ENCODE assay signal across 1 cellular context in the genomic region with DNA sequence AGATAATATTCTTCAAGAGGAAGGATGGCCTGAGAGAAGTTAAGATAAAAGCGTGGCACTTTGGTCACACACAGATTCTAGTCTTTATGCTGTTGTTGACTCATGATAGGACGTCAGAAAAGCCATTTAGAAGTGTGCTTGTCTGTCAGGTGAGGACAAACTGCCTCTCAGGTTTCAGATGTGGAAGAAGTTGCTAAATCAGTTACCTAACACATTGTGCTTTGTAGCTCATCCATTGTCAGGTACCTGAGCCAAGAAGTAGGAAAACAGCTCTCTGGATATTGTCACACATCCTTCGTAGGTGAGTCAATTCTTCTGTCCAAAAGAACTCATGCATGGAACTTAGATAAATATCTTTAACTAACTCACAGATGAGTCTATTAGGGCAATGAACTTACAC.
TF ChIP-seq lines count a peak whose summit lies in the region.

No MANE protein-coding gene starts in this region.

TF ChIP-seq in HepG2, 621 proteins besides CTCF, POLR2A, EP300 and RAD21 (continued from another document):
- TF ChIP-seq, protein P1, sequence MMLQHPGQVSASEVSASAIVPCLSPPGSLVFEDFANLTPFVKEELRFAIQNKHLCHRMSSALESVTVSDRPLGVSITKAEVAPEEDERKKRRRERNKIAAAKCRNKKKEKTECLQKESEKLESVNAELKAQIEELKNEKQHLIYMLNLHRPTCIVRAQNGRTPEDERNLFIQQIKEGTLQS (CRISPR knock-in tag; IDR thresholded peaks at IDR 0.05), result no peak
- no peak for TF ChIP-seq SPEN (CRISPR knock-in tag; IDR thresholded peaks at IDR 0.05; ENCODE audit: low read depth)
- no peak for TF ChIP-seq RELA (CRISPR knock-in tag; IDR thresholded peaks at IDR 0.05)
- TF ChIP-seq RBM22 (optimal IDR thresholded peaks at IDR 0.05; ENCODE audit: low read length), result no peak
- TF ChIP-seq SOX5 (CRISPR knock-in tag; IDR thresholded peaks at IDR 0.05; ENCODE audit: borderline replicate concordance), result peak; percentile 83
- TF ChIP-seq GATAD2A (CRISPR knock-in tag; IDR thresholded peaks at IDR 0.05), result peak; percentile 26; the same call in 1 of the 2 replicates
- TF ChIP-seq SOX6 (IDR thresholded peaks at IDR 0.05), result no peak
- TF ChIP-seq SOX6 (CRISPR knock-in tag; IDR thresholded peaks at IDR 0.05), result peak; percentile 72
- no peak for TF ChIP-seq ZNF430 (CRISPR knock-in tag; IDR thresholded peaks at IDR 0.05)
- TF ChIP-seq ZNF713 (CRISPR knock-in tag; IDR thresholded peaks at IDR 0.05), result no peak
- TF ChIP-seq SOX13 (IDR thresholded peaks at IDR 0.05), result peak; percentile 56
- TF ChIP-seq SOX13 (CRISPR knock-in tag; conservative IDR thresholded peaks at IDR 0.05 in 1 of 2, IDR thresholded peaks at IDR 0.05 in 1 of 2), result peak in 1 of 2 experiments; percentile 79; a peak in 2 of 4 replicates
- peak; percentile 43; the same call in 1 of the 2 replicates for TF ChIP-seq CEBPG (CRISPR knock-in tag; IDR thresholded peaks at IDR 0.05)
- TF ChIP-seq CREB1 (IDR thresholded peaks at IDR 0.05), result no peak
- TF ChIP-seq CREB1 (CRISPR knock-in tag; IDR thresholded peaks at IDR 0.05), result no peak
- TF ChIP-seq RNF2 (conservative IDR thresholded peaks at IDR 0.05; ENCODE audit: low read depth), result no peak
- TF ChIP-seq ZNF296 (CRISPR knock-in tag; conservative IDR thresholded peaks at IDR 0.05), result no peak
- no peak for TF ChIP-seq HIVEP1 (CRISPR knock-in tag; IDR thresholded peaks at IDR 0.05)
- TF ChIP-seq, protein P2, sequence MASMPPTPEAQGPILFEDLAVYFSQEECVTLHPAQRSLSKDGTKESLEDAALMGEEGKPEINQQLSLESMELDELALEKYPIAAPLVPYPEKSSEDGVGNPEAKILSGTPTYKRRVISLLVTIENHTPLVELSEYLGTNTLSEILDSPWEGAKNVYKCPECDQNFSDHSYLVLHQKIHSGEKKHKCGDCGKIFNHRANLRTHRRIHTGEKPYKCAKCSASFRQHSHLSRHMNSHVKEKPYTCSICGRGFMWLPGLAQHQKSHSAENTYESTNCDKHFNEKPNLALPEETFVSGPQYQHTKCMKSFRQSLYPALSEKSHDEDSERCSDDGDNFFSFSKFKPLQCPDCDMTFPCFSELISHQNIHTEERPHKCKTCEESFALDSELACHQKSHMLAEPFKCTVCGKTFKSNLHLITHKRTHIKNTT (CRISPR knock-in tag; IDR thresholded peaks at IDR 0.05), result no peak
- TF ChIP-seq, protein P3, sequence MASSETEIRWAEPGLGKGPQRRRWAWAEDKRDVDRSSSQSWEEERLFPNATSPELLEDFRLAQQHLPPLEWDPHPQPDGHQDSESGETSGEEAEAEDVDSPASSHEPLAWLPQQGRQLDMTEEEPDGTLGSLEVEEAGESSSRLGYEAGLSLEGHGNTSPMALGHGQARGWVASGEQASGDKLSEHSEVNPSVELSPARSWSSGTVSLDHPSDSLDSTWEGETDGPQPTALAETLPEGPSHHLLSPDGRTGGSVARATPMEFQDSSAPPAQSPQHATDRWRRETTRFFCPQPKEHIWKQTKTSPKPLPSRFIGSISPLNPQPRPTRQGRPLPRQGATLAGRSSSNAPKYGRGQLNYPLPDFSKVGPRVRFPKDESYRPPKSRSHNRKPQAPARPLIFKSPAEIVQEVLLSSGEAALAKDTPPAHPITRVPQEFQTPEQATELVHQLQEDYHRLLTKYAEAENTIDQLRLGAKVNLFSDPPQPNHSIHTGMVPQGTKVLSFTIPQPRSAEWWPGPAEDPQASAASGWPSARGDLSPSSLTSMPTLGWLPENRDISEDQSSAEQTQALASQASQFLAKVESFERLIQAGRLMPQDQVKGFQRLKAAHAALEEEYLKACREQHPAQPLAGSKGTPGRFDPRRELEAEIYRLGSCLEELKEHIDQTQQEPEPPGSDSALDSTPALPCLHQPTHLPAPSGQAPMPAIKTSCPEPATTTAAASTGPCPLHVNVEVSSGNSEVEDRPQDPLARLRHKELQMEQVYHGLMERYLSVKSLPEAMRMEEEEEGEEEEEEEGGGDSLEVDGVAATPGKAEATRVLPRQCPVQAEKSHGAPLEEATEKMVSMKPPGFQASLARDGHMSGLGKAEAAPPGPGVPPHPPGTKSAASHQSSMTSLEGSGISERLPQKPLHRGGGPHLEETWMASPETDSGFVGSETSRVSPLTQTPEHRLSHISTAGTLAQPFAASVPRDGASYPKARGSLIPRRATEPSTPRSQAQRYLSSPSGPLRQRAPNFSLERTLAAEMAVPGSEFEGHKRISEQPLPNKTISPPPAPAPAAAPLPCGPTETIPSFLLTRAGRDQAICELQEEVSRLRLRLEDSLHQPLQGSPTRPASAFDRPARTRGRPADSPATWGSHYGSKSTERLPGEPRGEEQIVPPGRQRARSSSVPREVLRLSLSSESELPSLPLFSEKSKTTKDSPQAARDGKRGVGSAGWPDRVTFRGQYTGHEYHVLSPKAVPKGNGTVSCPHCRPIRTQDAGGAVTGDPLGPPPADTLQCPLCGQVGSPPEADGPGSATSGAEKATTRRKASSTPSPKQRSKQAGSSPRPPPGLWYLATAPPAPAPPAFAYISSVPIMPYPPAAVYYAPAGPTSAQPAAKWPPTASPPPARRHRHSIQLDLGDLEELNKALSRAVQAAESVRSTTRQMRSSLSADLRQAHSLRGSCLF (CRISPR knock-in tag; IDR thresholded peaks at IDR 0.05; ENCODE audit: borderline replicate concordance), result no peak
- TF ChIP-seq, protein P4, sequence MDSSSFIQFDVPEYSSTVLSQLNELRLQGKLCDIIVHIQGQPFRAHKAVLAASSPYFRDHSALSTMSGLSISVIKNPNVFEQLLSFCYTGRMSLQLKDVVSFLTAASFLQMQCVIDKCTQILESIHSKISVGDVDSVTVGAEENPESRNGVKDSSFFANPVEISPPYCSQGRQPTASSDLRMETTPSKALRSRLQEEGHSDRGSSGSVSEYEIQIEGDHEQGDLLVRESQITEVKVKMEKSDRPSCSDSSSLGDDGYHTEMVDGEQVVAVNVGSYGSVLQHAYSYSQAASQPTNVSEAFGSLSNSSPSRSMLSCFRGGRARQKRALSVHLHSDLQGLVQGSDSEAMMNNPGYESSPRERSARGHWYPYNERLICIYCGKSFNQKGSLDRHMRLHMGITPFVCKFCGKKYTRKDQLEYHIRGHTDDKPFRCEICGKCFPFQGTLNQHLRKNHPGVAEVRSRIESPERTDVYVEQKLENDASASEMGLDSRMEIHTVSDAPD (CRISPR knock-in tag; IDR thresholded peaks at IDR 0.05), result no peak
- no peak for TF ChIP-seq ZNF33A (CRISPR knock-in tag; IDR thresholded peaks at IDR 0.05; ENCODE audit: borderline replicate concordance)
- no peak for TF ChIP-seq ZNF616 (CRISPR knock-in tag; IDR thresholded peaks at IDR 0.05; ENCODE audit: low read depth)
- TF ChIP-seq PHB2 (IDR thresholded peaks at IDR 0.05; ENCODE audit: partially characterized antibody), result no peak
- peak; percentile 77; the same call in 1 of the 2 replicates for TF ChIP-seq SIX1 (CRISPR knock-in tag; IDR thresholded peaks at IDR 0.05; ENCODE audit: borderline replicate concordance)
- TF ChIP-seq ZNF644 (CRISPR knock-in tag; IDR thresholded peaks at IDR 0.05; ENCODE audit: low read depth), result 0 out of 2 replicates have a peak, but pooled peaks have one; percentile 27
